1 cellular context compared by ENCODE assay signal in genomic region chr6:137487181-137487910, GRCh38.
TF ChIP-seq lines count a peak whose summit lies in the region.

No MANE protein-coding gene starts in this region.

TF ChIP-seq in endothelial cell of umbilical vein, 7 proteins besides CTCF, POLR2A, EP300 and RAD21:
- no peak for TF ChIP-seq JUN (IDR thresholded peaks at IDR 0.05; ENCODE audit: borderline replicate concordance, insufficient read depth, insufficient read length, low read depth)
- peak; percentile 9 for TF ChIP-seq EZH2 (IDR thresholded peaks at IDR 0.05; ENCODE audit: borderline replicate concordance, low read depth, low read length, severe bottlenecking)
TF ChIP-seq in endothelial cell of umbilical vein: peak in this region for 1.
